In genomic region chr9:14263707-14264483, GRCh38 we compare ENCODE assay signal across 23 cellular contexts. TPM values are rescaled to one million over a fixed set of nuclear protein-coding genes. Genes with fewer than 3 reads are reported as not detected.
"Had no signal": no experiment of that assay in that cellular context is flagged by ENCODE, and none has a peak within 500 bp of the region (broad histone marks: within the 10 kb centered on the region; RNA-seq: fewer than 3 reads in every experiment).

No MANE protein-coding gene starts in this region.

- H3K36me3 ChIP-seq: neural progenitor cell, upper lobe of right lung had no signal

- H3K27ac Mint-ChIP-seq: activated CD4-positive, alpha-beta T cell treated with anti-CD3 and anti-CD28 coated beads for 36 hours; activated naive CD8-positive, alpha-beta T cell; activated T-helper 1 cell treated with anti-CD3 and anti-CD28 coated beads, Interleukin-12 subunit alpha, Interleukin-12 subunit beta, Interleukin-2, Interleukin-4 antibody, amounts not matched to agents 30 ng/mL and 10 ng/mL and 1 ng/mL, durations not matched to agents 14 hours and 24 hours and 36 hours; endodermal cell; immature natural killer cell; neural progenitor cell; progenitor cell of endocrine pancreas; stimulated activated naive CD8-positive, alpha-beta T cell treated with anti-CD3 and anti-CD28 coated beads, Interleukin-15, amount 100 ng/mL, for 72 hours; T-cell; WTC11 had no signal

- H3K27me3 ChIP-seq: foreskin keratinocyte, neural progenitor cell, testis, upper lobe of right lung had no signal

- H3K4me1 Mint-ChIP-seq: activated CD4-positive, alpha-beta T cell treated with anti-CD3 and anti-CD28 coated beads for 36 hours; endodermal cell; immature natural killer cell; naive B cell; neural progenitor cell; stimulated activated naive CD8-positive, alpha-beta T cell treated with anti-CD3 and anti-CD28 coated beads, Interleukin-15, amount 100 ng/mL, for 72 hours; T-cell had no signal

- H3K4me3 Mint-ChIP-seq: activated CD4-positive, alpha-beta T cell treated with anti-CD3 and anti-CD28 coated beads for 36 hours; activated naive CD8-positive, alpha-beta T cell; activated T-helper 1 cell treated with anti-CD3 and anti-CD28 coated beads, Interleukin-12 subunit alpha, Interleukin-12 subunit beta, Interleukin-2, Interleukin-4 antibody, amounts not matched to agents 30 ng/mL and 10 ng/mL and 1 ng/mL, durations not matched to agents 14 hours and 24 hours and 36 hours; endodermal cell; immature natural killer cell; naive B cell; neural progenitor cell; stimulated activated naive CD8-positive, alpha-beta T cell treated with anti-CD3 and anti-CD28 coated beads, Interleukin-15, amount 100 ng/mL, for 72 hours; T-cell; WTC11 had no signal

- H2AFZ ChIP-seq: neural progenitor cell had no signal

- H3K4me1 ChIP-seq: neural progenitor cell, testis had no signal

- H3K36me3 Mint-ChIP-seq: activated naive CD8-positive, alpha-beta T cell; immature natural killer cell; naive B cell; neural progenitor cell; T-cell had no signal

- H3K27ac ChIP-seq: foreskin keratinocyte, neural progenitor cell, testis, upper lobe of right lung had no signal

- H3K27me3 Mint-ChIP-seq: naive B cell; progenitor cell of endocrine pancreas; stimulated activated naive CD8-positive, alpha-beta T cell treated with anti-CD3 and anti-CD28 coated beads, Interleukin-15, amount 100 ng/mL, for 72 hours had no signal

- H3K4me2 ChIP-seq: neural progenitor cell, smooth muscle cell had no signal

- H3K9ac ChIP-seq: neural progenitor cell had no signal

- DNase-seq: activated CD4-positive, alpha-beta T cell treated with anti-CD3 and anti-CD28 coated beads for 36 hours; activated CD4-positive, alpha-beta T cell treated with anti-CD3 and anti-CD28 coated beads, Interleukin-2, amount 50 U/mL, for 48 hours; activated T-cell treated with anti-CD3 and anti-CD28 coated beads for 4 hours; amniotic stem cell; endodermal cell; foreskin keratinocyte; head of caudate nucleus; immature natural killer cell; mammary epithelial cell; mucosa of descending colon; naive B cell; right cardiac atrium; stimulated activated CD4-positive, alpha-beta T cell treated with anti-CD3 and anti-CD28 coated beads, Interleukin-4, amount 100 ng/mL, for 1 hour; stimulated activated naive CD8-positive, alpha-beta T cell treated with anti-CD3 and anti-CD28 coated beads, Interleukin-15, amount 100 ng/mL, for 72 hours; T-cell; testis; upper lobe of right lung had no signal

- H3K4me3 ChIP-seq: mucosa of descending colon, neural progenitor cell, smooth muscle cell, testis, upper lobe of right lung had no signal

- ATAC-seq: activated CD4-positive, alpha-beta T cell treated with anti-CD3 and anti-CD28 coated beads for 36 hours; foreskin keratinocyte; mucosa of descending colon; stimulated activated naive CD8-positive, alpha-beta T cell treated with anti-CD3 and anti-CD28 coated beads, Interleukin-15, amount 100 ng/mL, for 72 hours; T-cell; upper lobe of right lung; WTC11 had no signal

- H3K9me3 Mint-ChIP-seq: activated T-helper 1 cell treated with anti-CD3 and anti-CD28 coated beads, Interleukin-12 subunit alpha, Interleukin-12 subunit beta, Interleukin-2, Interleukin-4 antibody, amounts not matched to agents 30 ng/mL and 10 ng/mL and 1 ng/mL, durations not matched to agents 14 hours and 24 hours and 36 hours; endodermal cell; neural progenitor cell; T-cell had no signal

- H3K9me3 ChIP-seq: mucosa of descending colon, testis, upper lobe of right lung had no signal

RNA-seq across cellular contexts. Expression of gene NFIB, which starts 50.0 kb away (rescaled TPM):
- total RNA-seq: activated CD4-positive, alpha-beta T cell treated with anti-CD3 and anti-CD28 coated beads for 36 hours; activated T-helper 1 cell treated with anti-CD3 and anti-CD28 coated beads, Interleukin-12 subunit alpha, Interleukin-12 subunit beta, Interleukin-2, Interleukin-4 antibody, amounts not matched to agents 30 ng/mL and 10 ng/mL and 1 ng/mL, durations not matched to agents 14 hours and 24 hours and 36 hours had no signal
- polyA plus RNA-seq: immature natural killer cell had no signal
